In genomic region chr1:209153435-209153834, GRCh38 we compare ENCODE assay signal across 9 cellular contexts.
"Had no signal": no experiment of that assay in that cellular context is flagged by ENCODE, and none has a peak within 500 bp of the region (broad histone marks: within the 10 kb centered on the region; RNA-seq: fewer than 3 reads in every experiment).

No MANE protein-coding gene starts in this region.

- ATAC-seq: HCT116, K562 had no signal

- H3K9ac ChIP-seq: GM23248 had no signal

- H3K4me3 Mint-ChIP-seq: HFFc6 had no signal

- H3K4me3 ChIP-seq: GM23248, HAP-1, K562 had no signal

- H3K9me3 Mint-ChIP-seq: HFFc6 had no signal

- DNase-seq: GM23248, GOT3, H7, HFFc6, IMR-90, KG1 had no signal

- H3K27ac Mint-ChIP-seq: HFFc6 had no signal

- H3K36me3 ChIP-seq: HAP-1 had no signal

- H3K27ac ChIP-seq: GM23248 had no signal

- H3K4me1 ChIP-seq: HAP-1 had no signal
